9 cellular contexts compared by ENCODE assay signal in genomic region chr5:169701910-169702451, GRCh38.
DNase-seq lines count a peak whose midpoint lies in the region; ATAC-seq and TF ChIP-seq lines count a peak whose summit lies in the region.
"Had no signal": no experiment of that assay in that cellular context is flagged by ENCODE, and none has a peak within 500 bp of the region (broad histone marks: within the 10 kb centered on the region; RNA-seq: fewer than 3 reads in every experiment).

No MANE protein-coding gene starts in this region.

- H3K9me3 ChIP-seq in DND-41 (ENCODE audit: insufficient read depth, low read length, severe bottlenecking) = no peaks in the 10 kb centered on the region
- H3K9me3 ChIP-seq: neutrophil had no signal

- DNase-seq in DND-41 = no peak
- DNase-seq in KBM-7 = peak; percentile 21
- no peak for DNase-seq in brain microvascular endothelial cell
- DNase-seq in memory B cell (ENCODE audit: low spot score in 2 of 2) = no peak
- DNase-seq in COLO668 (lab: John Stamatoyannopoulos, UW; ENCODE audit: unreplicated experiment) = no peak
- DNase-seq in RPMI8226 = no peak

- no peak overlapping the region for H3K4me2 ChIP-seq in DND-41 (ENCODE audit: insufficient read depth, low read length)

- in situ Hi-C loops in KBM-7 (cut with MboI; ENCODE audit: low pct_unique_long_range_greater_than_20kb, low sequenced_read_pairs) = no loop called here
- in situ Hi-C loops in brain microvascular endothelial cell (cut with HindIII; ENCODE audit: low pct_ligation_motif_present, low sequenced_read_pairs) = no loop called here

- ATAC-seq in DND-41 (ENCODE audit: insufficient read depth, low read depth) = no peak
- ATAC-seq in memory B cell (ENCODE audit: low read depth) = no peak
- no peak for ATAC-seq in GM21576 (IDR thresholded peaks at IDR 0.05; ENCODE audit: unreplicated experiment)
- ATAC-seq in HG02763 (IDR thresholded peaks at IDR 0.05; ENCODE audit: unreplicated experiment) = no peak

- no peak overlapping the region for H3K4me3 Mint-ChIP-seq in memory B cell

- no peaks in the 10 kb centered on the region for H3K79me2 ChIP-seq in DND-41 (ENCODE audit: insufficient read depth, low read length)

- H3K9ac ChIP-seq in DND-41 (ENCODE audit: low read depth, low read length) = no peak overlapping the region

- no peaks in the 10 kb centered on the region for H3K27me3 ChIP-seq in DND-41 (ENCODE audit: insufficient read depth, low read length, poor library complexity)
- no peaks in the 10 kb centered on the region for H3K27me3 ChIP-seq in brain microvascular endothelial cell (replicated peaks)
- H3K27me3 ChIP-seq: neutrophil had no signal

- peaks cover 95% of the 10 kb centered on the region for H3K36me3 ChIP-seq in DND-41 (ENCODE audit: insufficient read depth, low read length)
- no peaks in the 10 kb centered on the region for H3K36me3 ChIP-seq in brain microvascular endothelial cell (replicated peaks)

- H4K20me1 ChIP-seq in DND-41 (ENCODE audit: insufficient read depth, low read length) = no peaks in the 10 kb centered on the region; the same call in 1 of the 2 replicates

- peak overlapping the region; percentile 90 for H3K27ac Mint-ChIP-seq in memory B cell

- no peaks in the 10 kb centered on the region for H3K27me3 Mint-ChIP-seq in memory B cell

- no peaks in the 10 kb centered on the region for H3K4me1 ChIP-seq in DND-41 (ENCODE audit: insufficient read depth, low read length)

- H3K27ac ChIP-seq in DND-41 (ENCODE audit: low read length) (no peak overlapping the region), brain microvascular endothelial cell (no peak overlapping the region)
- H3K27ac ChIP-seq: neutrophil had no signal

- TF ChIP-seq CTCF in DND-41 (IDR thresholded peaks at IDR 0.05; ENCODE audit: borderline replicate concordance, extremely low read depth, low read length, poor library complexity, severe bottlenecking) = peak; percentile 21
- peak; percentile 59 for TF ChIP-seq CTCF in brain microvascular endothelial cell (IDR thresholded peaks at IDR 0.05; ENCODE audit: low read depth, low read length, missing control alignments)

- H3K4me1 Mint-ChIP-seq in memory B cell = peaks cover 36% of the 10 kb centered on the region

- H2AFZ ChIP-seq in DND-41 (ENCODE audit: low read depth, low read length) = no peak overlapping the region

- H3K9me3 Mint-ChIP-seq in memory B cell = no peaks in the 10 kb centered on the region

- peaks cover 51% of the 10 kb centered on the region for H3K36me3 Mint-ChIP-seq in memory B cell

- H3K4me3 ChIP-seq in DND-41 (ENCODE audit: low read depth in 1 of 2, low read length in 2 of 2) (no peak overlapping the region), brain microvascular endothelial cell (ENCODE audit: low read depth, low read length) (no peak overlapping the region)
